14 cellular contexts compared by ENCODE assay signal in the genomic region with DNA sequence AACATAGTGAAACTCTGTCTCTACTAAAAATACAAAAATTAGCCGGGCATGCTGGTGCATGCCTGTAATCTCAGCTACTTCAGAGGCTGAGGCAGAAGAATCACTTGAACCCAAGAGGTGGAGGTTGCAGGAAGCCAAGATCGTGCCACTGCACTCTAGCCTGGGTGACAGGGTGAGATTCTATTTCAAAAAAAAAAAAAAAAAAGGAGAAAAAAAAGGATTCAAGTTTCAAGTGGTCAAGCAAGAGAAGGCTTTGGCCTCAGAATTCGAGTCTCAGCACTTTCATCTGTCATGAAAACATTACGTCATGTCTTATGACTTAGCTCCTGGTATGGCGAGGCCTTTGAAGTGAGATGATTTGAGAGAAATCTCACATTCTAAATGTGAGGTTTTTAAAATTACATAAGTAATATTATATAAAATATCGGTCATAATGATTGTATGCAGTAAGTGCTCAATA. TPM values are rescaled to one million over a fixed set of nuclear protein-coding genes. Genes with fewer than 3 reads are reported as not detected.
DNase-seq lines count a peak whose midpoint lies in the region; ATAC-seq and TF ChIP-seq lines count a peak whose summit lies in the region.
"Had no signal": no experiment of that assay in that cellular context is flagged by ENCODE, and none has a peak within 500 bp of the region (broad histone marks: within the 10 kb centered on the region; RNA-seq: fewer than 3 reads in every experiment).

No MANE protein-coding gene starts in this region.

- no peaks in the 10 kb centered on the region for H3K36me3 ChIP-seq in stomach
- H3K36me3 ChIP-seq: transverse colon had no signal

- no peaks in the 10 kb centered on the region for H3K9me3 ChIP-seq in stomach
- H3K9me3 ChIP-seq: transverse colon had no signal

- DNase-seq in GM10248 (ENCODE audit: extremely low spot score) (peak; percentile 61), stomach (no peak), DMS53 (lab: John Stamatoyannopoulos, UW) (no peak), NCI-H748 (lab: John Stamatoyannopoulos, UW; ENCODE audit: unreplicated experiment) (no peak)
- DNase-seq in stimulated activated CD4-positive, alpha-beta T cell treated with anti-CD3 and anti-CD28 coated beads, Interleukin-12 subunit alpha, Interleukin-12 subunit beta, amount 100 ng/mL, for 4 hours: no peak
- DNase-seq: activated CD4-positive, alpha-beta T cell treated with anti-CD3 and anti-CD28 coated beads, Interleukin-2, amount 10 ng/mL, durations not matched to agents 7 days and 5 days; activated naive CD4-positive, alpha-beta T cell; NCI-H1092; NCI-H526 treated with DMSO at 0.1 percent for 48 hours had no signal

- peaks cover 0 to 3% (median 0%) of the 10 kb centered on the region in 4 donors for H3K4me1 ChIP-seq in stomach
- H3K4me1 ChIP-seq: transverse colon had no signal

- ATAC-seq in GM19351 (IDR thresholded peaks at IDR 0.05; ENCODE audit: unreplicated experiment) (peak; percentile 38), HG02759 (IDR thresholded peaks at IDR 0.05; ENCODE audit: unreplicated experiment) (peak; percentile 36), HG03521 (IDR thresholded peaks at IDR 0.05; ENCODE audit: unreplicated experiment) (peak; percentile 35)

- CTCF ChIA-PET in GM10248 (lab: Yijun Ruan, JAX): no interaction called here

- TF ChIP-seq CTCF in GM10248 (IDR thresholded peaks at IDR 0.05; ENCODE audit: control extremely low read depth, extremely low read depth, low read depth, missing control alignments) (no peak), stomach (IDR thresholded peaks at IDR 0.05) (no peak)

- no peak for TF ChIP-seq EP300 in stomach (IDR thresholded peaks at IDR 0.05)

- 72 to 89% (median 85%) methylated on average over 6 of the region's 6 CpGs for WGBS in stomach, 5 donors

- H3K27me3 ChIP-seq in stomach: no peaks in the 10 kb centered on the region
- H3K27me3 ChIP-seq: transverse colon had no signal

- H3K27ac ChIP-seq in stomach: no peak overlapping the region
- H3K27ac ChIP-seq: SK-N-MC had no signal

- H3K4me3 ChIP-seq in stomach: no peak overlapping the region
- H3K4me3 ChIP-seq: SK-N-MC, transverse colon had no signal

- no peak for TF ChIP-seq POLR2A in stomach (IDR thresholded peaks at IDR 0.05)

- intact Hi-C loops in stomach (cut with DNase I; ENCODE audit: low total_unique reads): no loop called here

- POLR2A ChIA-PET in GM10248 (lab: Yijun Ruan, JAX): no interaction called here

RNA-seq across cellular contexts. Expression of a gene that starts 21.2 kb away (rescaled TPM):
- 10 to 100 TPM; 17.7 to 69.4 (median 23.7) TPM for total RNA-seq in stomach
- 10 to 100 TPM; 11.2 to 19.6 (median 12.9) TPM for polyA plus RNA-seq in stomach

RNA-seq across cellular contexts. Expression of a gene that starts 21.2 kb away (rescaled TPM):
- 10 to 100 TPM; 11.1 to 61.4 (median 31.2) TPM for total RNA-seq in stomach
- 10 to 100 TPM; 10.9 to 20.2 (median 13.9) TPM for polyA plus RNA-seq in stomach
